Comparison of ENCODE assay signal across 12 cellular contexts in the genomic region with DNA sequence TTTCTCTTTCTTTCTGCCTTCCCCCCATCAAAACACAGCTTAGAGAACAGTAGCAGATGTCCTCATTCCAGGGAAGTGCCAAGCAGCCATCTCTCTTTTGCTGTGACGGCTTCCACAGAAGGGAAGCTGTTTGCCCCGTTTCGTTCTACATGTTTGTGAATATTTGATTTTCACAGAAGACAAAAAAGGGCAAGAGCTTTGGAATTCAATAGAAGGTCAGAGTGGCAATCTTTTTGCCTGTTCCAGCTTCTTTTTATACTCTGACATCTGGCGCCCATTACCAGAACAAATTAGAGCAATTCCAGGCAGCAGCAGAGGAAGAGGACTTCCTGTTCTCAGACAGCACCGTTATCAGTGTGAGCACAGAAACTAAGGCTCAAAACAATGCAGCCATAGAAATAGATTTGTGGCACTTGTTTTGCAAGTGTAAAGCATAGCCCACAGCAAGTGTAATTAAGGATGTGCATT.
DNase-seq lines count a peak whose midpoint lies in the region; ATAC-seq and TF ChIP-seq lines count a peak whose summit lies in the region.
"Had no signal": no experiment of that assay in that cellular context is flagged by ENCODE, and none has a peak within 500 bp of the region (broad histone marks: within the 10 kb centered on the region; RNA-seq: fewer than 3 reads in every experiment).

No MANE protein-coding gene starts in this region.

- H3K4me1 ChIP-seq in hepatocyte (ENCODE audit: insufficient read depth): no peaks in the 10 kb centered on the region

- no peaks in the 10 kb centered on the region for H3K36me3 ChIP-seq in hepatocyte (replicated peaks; ENCODE audit: insufficient read depth, low read depth)

- ATAC-seq in GM21381 (IDR thresholded peaks at IDR 0.05; ENCODE audit: unreplicated experiment): no peak
- ATAC-seq in GM19467 (IDR thresholded peaks at IDR 0.05; ENCODE audit: unreplicated experiment): no peak

- no peaks in the 10 kb centered on the region for H3K27me3 Mint-ChIP-seq in activated CD4-positive, alpha-beta memory T cell treated with anti-CD3 and anti-CD28 coated beads, Interleukin-2, amount 10 ng/mL, durations not matched to agents 7 days and 5 days

- H3K79me2 ChIP-seq in hepatocyte: no peaks in the 10 kb centered on the region

- DNase-seq in NCI-H226 (peak; percentile 1), astrocyte of the spinal cord (ENCODE audit: low read depth, low spot score) (peak; percentile 18), hepatocyte (ENCODE audit: low spot score) (no peak), substantia nigra (lab: John Stamatoyannopoulos, UW) (peak in 26 of 49 donors; percentile 0 to 72 (median 20))
- DNase-seq in activated CD4-positive, alpha-beta memory T cell treated with anti-CD3 and anti-CD28 coated beads, Interleukin-2, amount 10 ng/mL, durations not matched to agents 7 days and 5 days: no peak
- no peak for DNase-seq in stimulated activated CD4-positive, alpha-beta T cell treated with anti-CD3 and anti-CD28 coated beads, Interleukin-4, amount 100 ng/mL, for 1 hour
- DNase-seq: activated CD4-positive, alpha-beta T cell treated with anti-CD3 and anti-CD28 coated beads for 4 hours; cortex of kidney; NK-92 treated with Interleukin-12 subunit alpha and Interleukin-12 subunit beta, amount 100 ng/mL, for 24 hours; stimulated activated CD4-positive, alpha-beta T cell treated with anti-CD3 and anti-CD28 coated beads, Interleukin-2, amount 100 ng/mL, for 24 hours had no signal

- no peaks in the 10 kb centered on the region for H3K9me2 ChIP-seq in hepatocyte (replicated peaks; ENCODE audit: insufficient read depth)

- no peak overlapping the region for H3K4me3 Mint-ChIP-seq in activated CD4-positive, alpha-beta memory T cell treated with anti-CD3 and anti-CD28 coated beads, Interleukin-2, amount 10 ng/mL, durations not matched to agents 7 days and 5 days

- CTCF ChIA-PET in activated CD4-positive, alpha-beta memory T cell treated with anti-CD3 and anti-CD28 coated beads, Interleukin-2, amount 10 ng/mL, durations not matched to agents 7 days and 5 days (lab: Charles Lee): no interaction called here

- H3K27ac Mint-ChIP-seq in activated CD4-positive, alpha-beta memory T cell treated with anti-CD3 and anti-CD28 coated beads, Interleukin-2, amount 10 ng/mL, durations not matched to agents 7 days and 5 days: no peak overlapping the region

- no peaks in the 10 kb centered on the region for H3K27me3 ChIP-seq in hepatocyte

- no peaks in the 10 kb centered on the region for H3K9me3 ChIP-seq in hepatocyte (ENCODE audit: low read depth)

- H3K27ac ChIP-seq in hepatocyte (no peak overlapping the region), substantia nigra (ENCODE audit: low read depth, low read length, poor library complexity, severe bottlenecking) (peak overlapping the region; percentile 85)

- H4K20me1 ChIP-seq in hepatocyte (ENCODE audit: insufficient read depth, poor library complexity, severe bottlenecking): no peaks in the 10 kb centered on the region

- in situ Hi-C loops in astrocyte of the spinal cord (cut with HindIII; ENCODE audit: low sequenced_read_pairs): no loop called here

- TF ChIP-seq CTCF in astrocyte of the spinal cord (IDR thresholded peaks at IDR 0.05; ENCODE audit: low read depth, low read length): no peak
- TF ChIP-seq CTCF in hepatocyte (IDR thresholded peaks at IDR 0.05; ENCODE audit: poor library complexity): no peak

- no peaks in the 10 kb centered on the region for H3K36me3 Mint-ChIP-seq in activated CD4-positive, alpha-beta memory T cell treated with anti-CD3 and anti-CD28 coated beads, Interleukin-2, amount 10 ng/mL, durations not matched to agents 7 days and 5 days (ENCODE audit: low read depth)

- peak overlapping the region; percentile 11 for H3K4me3 ChIP-seq in astrocyte of the spinal cord (ENCODE audit: low read depth, low read length)
- no peak overlapping the region for H3K4me3 ChIP-seq in hepatocyte

- peak overlapping the region; percentile 55 for H3K4me2 ChIP-seq in hepatocyte

- POLR2A ChIA-PET in activated CD4-positive, alpha-beta memory T cell treated with anti-CD3 and anti-CD28 coated beads, Interleukin-2, amount 10 ng/mL, durations not matched to agents 7 days and 5 days (lab: Charles Lee): no interaction called here

- H3K9me3 Mint-ChIP-seq in activated CD4-positive, alpha-beta memory T cell treated with anti-CD3 and anti-CD28 coated beads, Interleukin-2, amount 10 ng/mL, durations not matched to agents 7 days and 5 days: peaks cover 7% of the 10 kb centered on the region

- no peaks in the 10 kb centered on the region for H3K4me1 Mint-ChIP-seq in activated CD4-positive, alpha-beta memory T cell treated with anti-CD3 and anti-CD28 coated beads, Interleukin-2, amount 10 ng/mL, durations not matched to agents 7 days and 5 days

- H2AFZ ChIP-seq in hepatocyte: no peak overlapping the region

- WGBS in hepatocyte (ENCODE audit: low lambda C conversion rate, missing lambda C conversion rate): 46% methylated on average over 5 of the region's 5 CpGs

Comparison
In these comparisons a context has a peak if more than half of its experiments do, and no peak if none do; other contexts are left out.
1. DNase-seq: peak in NCI-H226 (single experiment), astrocyte of the spinal cord (single experiment) and substantia nigra (26 of 49); none in hepatocyte (single experiment), activated CD4-positive, alpha-beta memory T cell treated with anti-CD3 and anti-CD28 coated beads, Interleukin-2, amount 10 ng/mL, durations not matched to agents 7 days and 5 days (single experiment) and stimulated activated CD4-positive, alpha-beta T cell treated with anti-CD3 and anti-CD28 coated beads, Interleukin-4, amount 100 ng/mL, for 1 hour (single experiment).